8 cellular contexts compared by ENCODE assay signal in the genomic region with DNA sequence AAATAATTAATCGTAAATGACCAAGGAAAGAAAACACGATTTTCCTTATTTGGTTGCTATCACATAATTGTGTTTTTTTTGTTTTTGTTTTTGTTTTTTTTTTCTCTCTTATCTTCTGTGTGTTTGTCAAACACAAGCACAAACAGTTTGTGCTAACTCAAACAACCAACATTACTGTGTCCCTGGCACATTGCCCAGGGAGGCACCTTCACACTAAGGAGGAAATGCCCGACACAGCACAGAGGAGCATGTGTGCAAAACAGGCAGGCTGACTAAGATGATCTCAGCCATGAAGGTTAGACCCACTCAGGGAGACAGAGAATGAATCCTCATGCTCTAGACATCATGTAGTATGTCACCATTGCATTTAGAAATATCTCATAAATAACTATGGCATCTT.
DNase-seq lines count a peak whose midpoint lies in the region; ATAC-seq and TF ChIP-seq lines count a peak whose summit lies in the region.
"Had no signal": no experiment of that assay in that cellular context is flagged by ENCODE, and none has a peak within 500 bp of the region (broad histone marks: within the 10 kb centered on the region; RNA-seq: fewer than 3 reads in every experiment).

No MANE protein-coding gene starts in this region.

- H3K27ac Mint-ChIP-seq in HFFc6, result no peak overlapping the region
- H3K27ac Mint-ChIP-seq: activated T-helper 2 cell treated with anti-CD3 and anti-CD28 coated beads, Interferon-gamma antibody, Interleukin-2, Interleukin-4, amounts not matched to agents 10 μg/mL and 5 μg/mL and 100 μg/mL, durations not matched to agents 14 hours and 24 hours and 36 hours had no signal

- H3K27ac ChIP-seq in ascending aorta, result no peak overlapping the region

- H3K36me3 ChIP-seq in ascending aorta, result no peaks in the 10 kb centered on the region

- no peak overlapping the region for H3K4me3 Mint-ChIP-seq in HFFc6

- H3K4me1 ChIP-seq in ascending aorta, result no peaks in the 10 kb centered on the region

- H3K4me3 ChIP-seq in fibroblast of mammary gland (ENCODE audit: control insufficient read depth, low read depth, low read length) (no peak overlapping the region), ascending aorta (no peak overlapping the region)

- intact Hi-C loops in sciatic nerve (cut with DNase I), result no loop called here
- intact Hi-C loops in ascending aorta (cut with DNase I), result no loop called here

- DNase-seq in HFFc6 (peak; percentile 41), NCI-H510A (lab: John Stamatoyannopoulos, UW) (peak; percentile 13), fibroblast of mammary gland (ENCODE audit: low read depth) (peak; percentile 8), sciatic nerve (ENCODE audit: low spot score) (no peak), ascending aorta (ENCODE audit: low spot score in 2 of 2) (no peak)
- DNase-seq in activated CD4-positive, alpha-beta T cell treated with anti-CD3 and anti-CD28 coated beads for 4 hours, result no peak

- H3K9me3 Mint-ChIP-seq in HFFc6, result no peaks in the 10 kb centered on the region; the same call in 1 of the 2 replicates
- H3K9me3 Mint-ChIP-seq: activated T-helper 2 cell treated with anti-CD3 and anti-CD28 coated beads, Interferon-gamma antibody, Interleukin-2, Interleukin-4, amounts not matched to agents 10 μg/mL and 5 μg/mL and 100 μg/mL, durations not matched to agents 14 hours and 24 hours and 36 hours had no signal

- TF ChIP-seq CTCF in HFFc6 (IDR thresholded peaks at IDR 0.05) (no peak), fibroblast of mammary gland (conservative IDR thresholded peaks at IDR 0.05; ENCODE audit: control insufficient read depth, insufficient read depth, low read depth, low read length) (no peak), ascending aorta (IDR thresholded peaks at IDR 0.05) (no peak)

- H3K27me3 Mint-ChIP-seq in HFFc6 (ENCODE audit: insufficient read depth), result no peaks in the 10 kb centered on the region; the same call in 1 of the 2 replicates

- ATAC-seq in sciatic nerve, result peak; percentile 30
- no peak for ATAC-seq in GM19351 (IDR thresholded peaks at IDR 0.05; ENCODE audit: unreplicated experiment)

- no peaks in the 10 kb centered on the region for H3K9me3 ChIP-seq in ascending aorta

- H3K36me3 Mint-ChIP-seq in HFFc6 (ENCODE audit: low read depth), result no peaks in the 10 kb centered on the region

- no peaks in the 10 kb centered on the region for H3K27me3 ChIP-seq in ascending aorta

- peaks cover 8% of the 10 kb centered on the region; the same call in 1 of the 2 replicates for H3K4me1 Mint-ChIP-seq in HFFc6 (ENCODE audit: low read depth)

Comparison
In these comparisons a context has a peak if more than half of its experiments do, and no peak if none do; other contexts are left out.
1. DNase-seq: peak in HFFc6 (single experiment), NCI-H510A (single experiment) and fibroblast of mammary gland (single experiment); none in sciatic nerve (single experiment), activated CD4-positive, alpha-beta T cell treated with anti-CD3 and anti-CD28 coated beads for 4 hours (0 of 2) and ascending aorta (0 of 2).